Comparison of ENCODE assay signal across 8 cellular contexts in the genomic region with DNA sequence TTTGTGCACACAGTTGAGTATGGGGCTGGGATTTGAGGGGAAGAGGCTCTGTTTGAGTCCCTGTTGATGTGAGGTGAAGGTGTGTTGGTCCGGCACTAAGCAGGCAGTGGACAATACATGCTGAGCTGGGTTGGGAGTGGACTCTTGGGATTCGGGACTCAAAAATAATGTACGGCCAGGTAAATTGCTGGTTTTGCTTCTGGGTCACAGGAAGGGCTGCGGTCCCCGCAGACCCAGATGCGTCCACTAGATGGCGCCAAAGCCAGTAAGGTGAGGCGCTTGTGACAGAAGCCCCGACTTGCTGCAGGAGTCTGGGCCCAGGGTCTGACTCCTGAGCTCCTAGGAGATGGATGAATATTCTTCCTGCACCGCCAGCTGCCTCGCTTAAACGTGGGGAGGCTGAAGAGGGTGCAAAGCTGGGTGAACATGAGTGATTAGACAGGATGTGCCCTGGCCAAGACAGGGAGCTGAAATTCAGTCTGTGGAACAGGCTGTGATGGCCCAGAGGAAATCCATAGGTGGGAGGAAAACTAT.
DNase-seq lines count a peak whose midpoint lies in the region; ATAC-seq and TF ChIP-seq lines count a peak whose summit lies in the region.

No MANE protein-coding gene starts in this region.

- TF ChIP-seq CTCF in DOHH2 (IDR thresholded peaks at IDR 0.05; ENCODE audit: low read depth, low read length, poor library complexity, severe bottlenecking) = peak; percentile 98
- TF ChIP-seq CTCF in WI38 (IDR thresholded peaks at IDR 0.05; ENCODE audit: low read depth, low read length) = peak; percentile 93

- peaks cover 77% of the 10 kb centered on the region for H3K4me1 ChIP-seq in DOHH2 (ENCODE audit: control insufficient read depth, low read length)

- H3K9me2 ChIP-seq in DOHH2 (replicated peaks; ENCODE audit: control insufficient read depth, low read length) = no peaks in the 10 kb centered on the region

- H3K79me2 ChIP-seq in DOHH2 (ENCODE audit: control insufficient read depth, low read length) = no peaks in the 10 kb centered on the region

- peaks cover 22% of the 10 kb centered on the region for H3F3A ChIP-seq in DOHH2 (ENCODE audit: control insufficient read depth, insufficient read depth)

- H3K9me3 ChIP-seq in DOHH2 (ENCODE audit: control insufficient read depth, insufficient read depth, low read length) = no peaks in the 10 kb centered on the region

- DNase-seq in NCI-H2227 (lab: John Stamatoyannopoulos, UW; ENCODE audit: unreplicated experiment) (peak; percentile 94), T47D (ENCODE audit: low read depth in 1 of 2, low spot score in 1 of 2) (peak; percentile 90 to 92), islet precursor cell (peak; percentile 93)
- DNase-seq in stimulated activated CD4-positive, alpha-beta T cell treated with anti-CD3 and anti-CD28 coated beads, Interleukin-15, amount 100 ng/mL, for 48 hours (ENCODE audit: low read depth in 2 of 2) = peak; percentile 72 to 88

- ATAC-seq in HG02798 (IDR thresholded peaks at IDR 0.05; ENCODE audit: poor library complexity, unreplicated experiment) (peak; percentile 26), GM19328 (IDR thresholded peaks at IDR 0.05; ENCODE audit: unreplicated experiment) (no peak)

- no peaks in the 10 kb centered on the region for H3K27me3 ChIP-seq in DOHH2 (ENCODE audit: control insufficient read depth, low read length)

- no peaks in the 10 kb centered on the region for H4K20me1 ChIP-seq in DOHH2 (ENCODE audit: control insufficient read depth, insufficient read depth, low read depth, low read length)

- no peak overlapping the region for H3K27ac ChIP-seq in DOHH2 (ENCODE audit: low read depth, low read length)

- H3K4me3 ChIP-seq in DOHH2 (ENCODE audit: low read length) (no peak overlapping the region), WI38 (ENCODE audit: low read depth, low read length) (no peak overlapping the region)

- H3K4me2 ChIP-seq in DOHH2 (ENCODE audit: low read length) = peak overlapping the region; percentile 42

- in situ Hi-C loops in T47D (cut with HindIII; ENCODE audit: low pct_unique_long_range_greater_than_20kb, low sequenced_read_pairs) = no loop called here

- no peaks in the 10 kb centered on the region for H3K36me3 ChIP-seq in DOHH2 (ENCODE audit: control insufficient read depth, low read length)
